Comparison of ENCODE assay signal across 8 cellular contexts in genomic region chr17:38349097-38349904, GRCh38. TPM values are rescaled to one million over a fixed set of nuclear protein-coding genes. Genes with fewer than 3 reads are reported as not detected.
DNase-seq lines count a peak whose midpoint lies in the region; ATAC-seq and TF ChIP-seq lines count a peak whose summit lies in the region.

No MANE protein-coding gene starts in this region.

- DNase-seq in AG09319 (ENCODE audit: extremely low read depth, low read depth) (peak; percentile 44), HEK293T (ENCODE audit: extremely low spot score) (peak; percentile 65), NCI-H510A treated with DMSO at 0.1 percent for 48 hours (lab: John Stamatoyannopoulos, UW) (peak; percentile 97), cerebellum (ENCODE audit: low spot score) (peak; percentile 88), left lobe of liver (ENCODE audit: low spot score) (peak; percentile 83)
- peak; percentile 75 for DNase-seq in activated CD4-positive, alpha-beta T cell treated with anti-CD3 and anti-CD28 coated beads for 1 hour
- peak; percentile 78 to 81 for DNase-seq in stimulated activated CD4-positive, alpha-beta T cell treated with anti-CD3 and anti-CD28 coated beads, Interleukin-4, amount 100 ng/mL, for 4 hours

- CTCF ChIA-PET in HEK293T (lab: Yijun Ruan, JAX) = interaction anchor here (0.6 to 4.0 kb wide), 22 partner anchors 9 to 409 kb away, joined by 3 to 53 read pairs (median 4); no protein-coding TSS in a partner anchor

- ATAC-seq in left lobe of liver (peak; percentile 70), HG03460 (IDR thresholded peaks at IDR 0.05; ENCODE audit: unreplicated experiment) (no peak)

- POLR2A ChIA-PET in HEK293T (lab: Yijun Ruan, JAX) = interaction anchor here (0.8 to 3.6 kb wide), 10 partner anchors 9 to 505 kb away, joined by 3 to 60 read pairs (median 4); partner anchors contain the start of gene RPL23

- TF ChIP-seq CTCF in AG09319 (IDR thresholded peaks at IDR 0.05; ENCODE audit: low read depth, low read length) = peak; percentile 100

TF ChIP-seq in HEK293T, 16 proteins besides CTCF, POLR2A, EP300 and RAD21:
- no peak for TF ChIP-seq TARDBP (IDR thresholded peaks at IDR 0.05)
TF ChIP-seq in HEK293T: peak in this region for 0.

RNA-seq across cellular contexts. Expression of gene SOCS7, which starts 2.3 kb away (rescaled TPM):
- 41.6 TPM for total RNA-seq in cerebellum
- 6.4 TPM for total RNA-seq in left lobe of liver

RNA-seq across cellular contexts. Expression of gene GPR179, which starts 5.5 kb away (rescaled TPM):
- total RNA-seq in cerebellum (0.45 TPM), left lobe of liver (0.03 TPM)

RNA-seq across cellular contexts. Expression of gene MRPL45, which starts 52.3 kb away (rescaled TPM):
- total RNA-seq in cerebellum = 16.2 TPM
- total RNA-seq in left lobe of liver = 19.1 TPM

Comparison
In these comparisons a context has a peak if more than half of its experiments do, and no peak if none do; other contexts are left out.
1. DNase-seq: peak in every context shown above with its lines; median percentile 97 in NCI-H510A treated with DMSO at 0.1 percent for 48 hours; 88 in cerebellum; 83 in left lobe of liver; 80 in stimulated activated CD4-positive, alpha-beta T cell treated with anti-CD3 and anti-CD28 coated beads, Interleukin-4, amount 100 ng/mL, for 4 hours; 75 in activated CD4-positive, alpha-beta T cell treated with anti-CD3 and anti-CD28 coated beads for 1 hour; 65 in HEK293T; 44 in AG09319.